8 cellular contexts compared by ENCODE assay signal in genomic region chr4:108172231-108172779, GRCh38. TPM values are rescaled to one million over a fixed set of nuclear protein-coding genes. Genes with fewer than 3 reads are reported as not detected.
DNase-seq lines count a peak whose midpoint lies in the region; ATAC-seq and TF ChIP-seq lines count a peak whose summit lies in the region.

No MANE protein-coding gene starts in this region.

- peak overlapping the region; percentile 93 for H3K9ac ChIP-seq in Loucy (ENCODE audit: low read depth, low read length, poor library complexity, severe bottlenecking)

- peak overlapping the region; percentile 91 for H3K27ac Mint-ChIP-seq in activated naive CD8-positive, alpha-beta T cell treated with anti-CD3 and anti-CD28 coated beads for 36 hours
- no peak overlapping the region for H3K27ac Mint-ChIP-seq in immature natural killer cell
- no peak overlapping the region for H3K27ac Mint-ChIP-seq in stimulated activated effector memory CD8-positive, alpha-beta T cell treated with anti-CD3 and anti-CD28 coated beads, Interleukin-12 subunit alpha, Interleukin-12 subunit beta, amount 100 ng/mL, for 72 hours

- DNase-seq in BJ (ENCODE audit: low read depth) (no peak), immature natural killer cell (peak in 1 of 3 donors; percentile 7), cerebellar cortex (ENCODE audit: low spot score) (no peak)
- DNase-seq in activated naive CD8-positive, alpha-beta T cell treated with anti-CD3 and anti-CD28 coated beads for 36 hours: peak; percentile 57
- no peak for DNase-seq in stimulated activated effector memory CD8-positive, alpha-beta T cell treated with anti-CD3 and anti-CD28 coated beads, Interleukin-12 subunit alpha, Interleukin-12 subunit beta, amount 100 ng/mL, for 72 hours (ENCODE audit: low spot score in 2 of 2)

- H4K20me1 ChIP-seq in Loucy (ENCODE audit: insufficient read depth, low read length, poor library complexity, severe bottlenecking): no peaks in the 10 kb centered on the region

- H3K79me2 ChIP-seq in Loucy (ENCODE audit: insufficient read depth, low read length): peaks cover 69% of the 10 kb centered on the region

- no peak for TF ChIP-seq CTCF in BJ (IDR thresholded peaks at IDR 0.05; ENCODE audit: insufficient read depth, low read depth, low read length)
- TF ChIP-seq CTCF in Loucy (conservative IDR thresholded peaks at IDR 0.05; ENCODE audit: low read length): peak; percentile 56

- peak overlapping the region; percentile 83 for H3K4me2 ChIP-seq in Loucy (ENCODE audit: low read depth, low read length, poor library complexity, severe bottlenecking)

- H3K4me3 ChIP-seq in BJ (ENCODE audit: low read depth, low read length) (peak overlapping the region; percentile 39), Loucy (ENCODE audit: low read length, poor library complexity, severe bottlenecking) (peak overlapping the region; percentile 96)

- H3K27me3 ChIP-seq in BJ (ENCODE audit: control insufficient read depth, insufficient read depth, low read length) (peaks cover 34% of the 10 kb centered on the region), Loucy (ENCODE audit: insufficient read depth, low read length, poor library complexity, severe bottlenecking) (no peaks in the 10 kb centered on the region)

- no peaks in the 10 kb centered on the region for H3K9me2 ChIP-seq in Loucy (replicated peaks; ENCODE audit: low read depth, low read length)

- POLR2A ChIA-PET in BJ (lab: Charles Lee): no interaction called here

- H3K9me3 Mint-ChIP-seq in activated naive CD8-positive, alpha-beta T cell treated with anti-CD3 and anti-CD28 coated beads for 36 hours: no peaks in the 10 kb centered on the region
- H3K9me3 Mint-ChIP-seq in immature natural killer cell: peaks cover 0 to 2% (median 0%) of the 10 kb centered on the region in 6 donors
- H3K9me3 Mint-ChIP-seq in stimulated activated effector memory CD8-positive, alpha-beta T cell treated with anti-CD3 and anti-CD28 coated beads, Interleukin-12 subunit alpha, Interleukin-12 subunit beta, amount 100 ng/mL, for 72 hours: no peaks in the 10 kb centered on the region

- H3K36me3 Mint-ChIP-seq in activated naive CD8-positive, alpha-beta T cell treated with anti-CD3 and anti-CD28 coated beads for 36 hours: peaks cover 23% of the 10 kb centered on the region
- H3K36me3 Mint-ChIP-seq in immature natural killer cell: no peaks in the 10 kb centered on the region
- peaks cover 6% of the 10 kb centered on the region for H3K36me3 Mint-ChIP-seq in stimulated activated effector memory CD8-positive, alpha-beta T cell treated with anti-CD3 and anti-CD28 coated beads, Interleukin-12 subunit alpha, Interleukin-12 subunit beta, amount 100 ng/mL, for 72 hours

- H3F3A ChIP-seq in Loucy (ENCODE audit: low read depth): no peaks in the 10 kb centered on the region

- peak overlapping the region; percentile 78 for H2AFZ ChIP-seq in Loucy (ENCODE audit: low read length)

- no peaks in the 10 kb centered on the region for H3K9me3 ChIP-seq in Loucy (ENCODE audit: insufficient read depth, low read depth, low read length)

- H3K4me1 ChIP-seq in Loucy (ENCODE audit: insufficient read depth, low read length, poor library complexity, severe bottlenecking): peaks cover 46% of the 10 kb centered on the region

- H3K4me1 Mint-ChIP-seq in activated naive CD8-positive, alpha-beta T cell treated with anti-CD3 and anti-CD28 coated beads for 36 hours: peaks cover 48% of the 10 kb centered on the region
- H3K4me1 Mint-ChIP-seq in immature natural killer cell: peaks cover 36 to 48% of the 10 kb centered on the region in 2 donors
- H3K4me1 Mint-ChIP-seq in stimulated activated effector memory CD8-positive, alpha-beta T cell treated with anti-CD3 and anti-CD28 coated beads, Interleukin-12 subunit alpha, Interleukin-12 subunit beta, amount 100 ng/mL, for 72 hours: peaks cover 42% of the 10 kb centered on the region

- ATAC-seq in GM19438 (IDR thresholded peaks at IDR 0.05; ENCODE audit: low read depth, unreplicated experiment): peak; percentile 36
- peak; percentile 40 for ATAC-seq in stimulated activated effector memory CD8-positive, alpha-beta T cell treated with anti-CD3 and anti-CD28 coated beads, Interleukin-12 subunit alpha, Interleukin-12 subunit beta, amount 100 ng/mL, for 72 hours
- ATAC-seq in HG03457 (IDR thresholded peaks at IDR 0.05; ENCODE audit: unreplicated experiment): no peak

- CTCF ChIA-PET in BJ (lab: Yijun Ruan, JAX): interaction anchor here (0.6 to 0.8 kb wide), 2 partner anchors 10 to 142 kb away, joined by 3 to 4 read pairs; no protein-coding TSS in a partner anchor

- H3K36me3 ChIP-seq in BJ (ENCODE audit: control insufficient read depth, insufficient read depth, low read length) (no peaks in the 10 kb centered on the region), Loucy (ENCODE audit: insufficient read depth, low read length) (no peaks in the 10 kb centered on the region)

- no peaks in the 10 kb centered on the region for H3K27me3 Mint-ChIP-seq in activated naive CD8-positive, alpha-beta T cell treated with anti-CD3 and anti-CD28 coated beads for 36 hours
- peaks cover 24 to 32% (median 32%) of the 10 kb centered on the region in 3 donors for H3K27me3 Mint-ChIP-seq in immature natural killer cell (ENCODE audit: low read depth in 3 of 3)

- peak overlapping the region; percentile 97 for H3K4me3 Mint-ChIP-seq in activated naive CD8-positive, alpha-beta T cell treated with anti-CD3 and anti-CD28 coated beads for 36 hours
- peak overlapping the region; percentile 61 to 89 (median 73) for H3K4me3 Mint-ChIP-seq in immature natural killer cell
- H3K4me3 Mint-ChIP-seq in stimulated activated effector memory CD8-positive, alpha-beta T cell treated with anti-CD3 and anti-CD28 coated beads, Interleukin-12 subunit alpha, Interleukin-12 subunit beta, amount 100 ng/mL, for 72 hours: peak overlapping the region; percentile 61

RNA-seq across cellular contexts. Expression of gene LEF1, which starts 3.6 kb away (rescaled TPM):
- polyA plus RNA-seq in BJ (2011; rRNA removed) (2.6 and 2.7 TPM in 2 replicates), immature natural killer cell (10 to 100 TPM; 16.7 to 29.7 (median 28.7) TPM)
- polyA minus RNA-seq in BJ (2011; rRNA and poly(A)+ RNA removed): 1.1 and 1.6 TPM in 2 replicates
- total RNA-seq in activated naive CD8-positive, alpha-beta T cell treated with anti-CD3 and anti-CD28 coated beads for 36 hours: 100 to 1,000 TPM; 211 to 239 TPM
